In the genomic region with DNA sequence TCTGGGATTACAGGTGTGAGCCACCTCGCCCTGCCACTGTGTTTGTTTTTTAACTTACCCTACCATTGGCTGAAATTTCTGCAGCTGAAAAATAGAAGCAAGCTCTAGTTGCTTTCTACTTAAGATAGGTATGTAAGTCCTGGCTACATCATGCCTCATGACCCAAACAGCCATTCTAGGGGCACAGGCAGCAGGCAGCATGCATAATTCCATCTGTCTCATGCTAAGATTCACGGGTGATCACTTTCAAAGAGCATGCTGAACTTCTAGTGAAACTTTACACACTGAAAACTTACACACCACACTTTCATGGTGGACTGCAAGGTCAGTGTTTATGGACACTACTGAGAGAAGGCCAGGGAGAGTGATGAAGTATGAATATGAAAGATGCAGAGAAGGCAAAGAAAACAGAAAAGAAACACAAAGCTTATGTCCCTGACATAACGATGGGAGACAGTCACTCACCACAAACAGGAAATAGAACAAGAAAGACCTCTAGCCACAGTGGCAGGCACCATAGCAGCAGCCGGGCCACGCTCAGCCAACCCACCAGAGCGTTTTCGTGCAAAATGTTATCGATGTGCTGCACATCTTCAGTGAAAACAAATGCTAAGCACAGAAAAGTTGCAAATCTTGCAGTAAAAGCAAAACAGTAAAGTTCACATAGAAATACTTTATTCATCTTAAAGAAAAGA, we compare ENCODE assay signal across 9 cellular contexts.
DNase-seq lines count a peak whose midpoint lies in the region; ATAC-seq, FAIRE-seq and TF ChIP-seq lines count a peak whose summit lies in the region.
"Had no signal": no experiment of that assay in that cellular context is flagged by ENCODE, and none has a peak within 500 bp of the region (broad histone marks: within the 10 kb centered on the region; RNA-seq: fewer than 3 reads in every experiment).

No MANE protein-coding gene starts in this region.

- peak; percentile 66 for ATAC-seq in HG03135 (IDR thresholded peaks at IDR 0.05; ENCODE audit: unreplicated experiment)
- peak; percentile 86 for ATAC-seq in activated CD8-positive, alpha-beta T cell treated with anti-CD3 and anti-CD28 coated beads for 36 hours
- peak; percentile 99 for ATAC-seq in naive thymus-derived CD8-positive, alpha-beta T cell
- ATAC-seq: GM23338 had no signal

- peak overlapping the region; percentile 75 for H3K27ac Mint-ChIP-seq in activated CD8-positive, alpha-beta T cell treated with anti-CD3 and anti-CD28 coated beads for 36 hours
- H3K27ac Mint-ChIP-seq in naive thymus-derived CD8-positive, alpha-beta T cell = peak overlapping the region; percentile 23 to 95 (median 78)

- FAIRE-seq in GM18507 (lab: Jason Lieb, UNC) (peak; percentile 12), RCC 7860 (lab: Jason Lieb, UNC) (no peak)

- no peaks in the 10 kb centered on the region for H3K36me3 ChIP-seq in SJCRH30

- CTCF ChIA-PET in activated CD8-positive, alpha-beta T cell treated with anti-CD3 and anti-CD28 coated beads for 36 hours (lab: Charles Lee) = interaction anchor here (0.7 to 1.2 kb wide), 4 partner anchors 9 to 134 kb away, joined by 3 to 5 read pairs (median 4); no protein-coding TSS in a partner anchor

- no peak overlapping the region for H3K4me3 ChIP-seq in SJCRH30
- H3K4me3 ChIP-seq: GM23338 had no signal

- H3K9me3 ChIP-seq in SJCRH30 (replicated peaks) = peaks cover 1% of the 10 kb centered on the region; the same call in 1 of the 2 replicates

- no peaks in the 10 kb centered on the region for H3K27me3 Mint-ChIP-seq in activated CD8-positive, alpha-beta T cell treated with anti-CD3 and anti-CD28 coated beads for 36 hours
- H3K27me3 Mint-ChIP-seq in naive thymus-derived CD8-positive, alpha-beta T cell = no peaks in the 10 kb centered on the region

- POLR2A ChIA-PET in activated CD8-positive, alpha-beta T cell treated with anti-CD3 and anti-CD28 coated beads for 36 hours (lab: Charles Lee) = interaction anchor here (0.6 to 1.9 kb wide), 3 partner anchors 10 to 57 kb away, joined by 3 to 6 read pairs (median 3); no protein-coding TSS in a partner anchor
- POLR2A ChIA-PET in naive thymus-derived CD8-positive, alpha-beta T cell (lab: Charles Lee) = interaction anchor here (0.5 to 1.3 kb wide), 4 partner anchors 10 to 304 kb away, joined by 3 to 4 read pairs (median 3); no protein-coding TSS in a partner anchor

- H3K4me1 ChIP-seq in SJCRH30 = no peaks in the 10 kb centered on the region

- peaks cover 41% of the 10 kb centered on the region for H3K4me1 Mint-ChIP-seq in activated CD8-positive, alpha-beta T cell treated with anti-CD3 and anti-CD28 coated beads for 36 hours (ENCODE audit: low read depth)
- H3K4me1 Mint-ChIP-seq in naive thymus-derived CD8-positive, alpha-beta T cell = peaks cover 32 to 64% (median 56%) of the 10 kb centered on the region in 4 donors

- DNase-seq in GM18507 (ENCODE audit: extremely low spot score, insufficient read length, low read depth) = peak; percentile 3
- peak; percentile 65 for DNase-seq in activated CD8-positive, alpha-beta T cell treated with anti-CD3 and anti-CD28 coated beads for 36 hours
- DNase-seq in naive thymus-derived CD8-positive, alpha-beta T cell = peak in 9 of 10 donors; percentile 30 to 79 (median 59)
- DNase-seq in NCI-H187 treated with DMSO at 0.1 percent for 48 hours (lab: John Stamatoyannopoulos, UW) = no peak
- no peak for DNase-seq in RCC 7860 (ENCODE audit: low spot score)
- DNase-seq in NCI-H2107 (lab: John Stamatoyannopoulos, UW) = no peak
- DNase-seq in SJCRH30 = no peak

- intact Hi-C loops in activated CD8-positive, alpha-beta T cell treated with anti-CD3 and anti-CD28 coated beads for 36 hours (cut with micrococcal nuclease) = no loop called here

- H3K4me3 Mint-ChIP-seq in activated CD8-positive, alpha-beta T cell treated with anti-CD3 and anti-CD28 coated beads for 36 hours = no peak overlapping the region
- H3K4me3 Mint-ChIP-seq in naive thymus-derived CD8-positive, alpha-beta T cell = peak overlapping the region; percentile 15 to 82 (median 64)
- H3K4me3 Mint-ChIP-seq: GM23338 had no signal

- no peak for TF ChIP-seq CTCF in activated CD8-positive, alpha-beta T cell treated with anti-CD3 and anti-CD28 coated beads for 36 hours (IDR thresholded peaks at IDR 0.05)

- H3K27ac ChIP-seq in SJCRH30 = no peak overlapping the region

- H3K9me3 Mint-ChIP-seq in activated CD8-positive, alpha-beta T cell treated with anti-CD3 and anti-CD28 coated beads for 36 hours = peaks cover 9% of the 10 kb centered on the region
- peaks cover 0 to 11% (median 0%) of the 10 kb centered on the region in 9 donors for H3K9me3 Mint-ChIP-seq in naive thymus-derived CD8-positive, alpha-beta T cell

- peaks cover 5% of the 10 kb centered on the region for H3K36me3 Mint-ChIP-seq in activated CD8-positive, alpha-beta T cell treated with anti-CD3 and anti-CD28 coated beads for 36 hours (ENCODE audit: low read depth)
- peaks cover 0 to 2% (median 0%) of the 10 kb centered on the region in 3 donors for H3K36me3 Mint-ChIP-seq in naive thymus-derived CD8-positive, alpha-beta T cell

- no peaks in the 10 kb centered on the region for H3K27me3 ChIP-seq in SJCRH30

Comparison
In these comparisons a context has a peak if more than half of its experiments do, and no peak if none do; other contexts are left out.
1. DNase-seq: peak in GM18507 (single experiment), activated CD8-positive, alpha-beta T cell treated with anti-CD3 and anti-CD28 coated beads for 36 hours (single experiment) and naive thymus-derived CD8-positive, alpha-beta T cell (9 of 10); none in NCI-H187 treated with DMSO at 0.1 percent for 48 hours (single experiment), RCC 7860 (single experiment), NCI-H2107 (single experiment) and SJCRH30 (0 of 2).
2. Peak in every context shown above with its lines, with median percentiles within 50 percentile points of each other: ATAC-seq.